Comparison of ENCODE assay signal across 17 cellular contexts in genomic region chr18:58624011-58624410, GRCh38. TPM values are rescaled to one million over a fixed set of nuclear protein-coding genes. Genes with fewer than 3 reads are reported as not detected.
DNase-seq lines count a peak whose midpoint lies in the region; ATAC-seq and TF ChIP-seq lines count a peak whose summit lies in the region.
"Had no signal": no experiment of that assay in that cellular context is flagged by ENCODE, and none has a peak within 500 bp of the region (broad histone marks: within the 10 kb centered on the region; RNA-seq: fewer than 3 reads in every experiment).

No MANE protein-coding gene starts in this region.

- H3K4me3 ChIP-seq in AG09309 (ENCODE audit: control insufficient read depth, low read depth, low read length) = no peak overlapping the region
- H3K4me3 ChIP-seq in cardiac muscle cell = no peak overlapping the region
- H3K4me3 ChIP-seq: GM23248 had no signal

- no peaks in the 10 kb centered on the region for H3K9me3 ChIP-seq in cardiac muscle cell (ENCODE audit: low read depth)

- H3K9me3 Mint-ChIP-seq in activated T-helper 17 cell treated with anti-CD3 and anti-CD28 coated beads, Interleukin-2, amount 50 U/mL, for 72 hours = no peaks in the 10 kb centered on the region

- no peak overlapping the region for H3K27ac Mint-ChIP-seq in activated T-helper 17 cell treated with anti-CD3 and anti-CD28 coated beads, Interleukin-2, amount 50 U/mL, for 72 hours

- H3K36me3 Mint-ChIP-seq in activated T-helper 17 cell treated with anti-CD3 and anti-CD28 coated beads, Interleukin-2, amount 50 U/mL, for 72 hours (ENCODE audit: low read depth) = no peaks in the 10 kb centered on the region

- H3K4me1 ChIP-seq in cardiac muscle cell (ENCODE audit: low read depth) = peaks cover 35% of the 10 kb centered on the region
- no peaks in the 10 kb centered on the region for H3K4me1 ChIP-seq in foreskin keratinocyte

- H3K27me3 ChIP-seq in cardiac muscle cell = no peaks in the 10 kb centered on the region
- no peaks in the 10 kb centered on the region for H3K27me3 ChIP-seq in foreskin keratinocyte

- no peak for TF ChIP-seq CTCF in AG09309 (IDR thresholded peaks at IDR 0.05; ENCODE audit: control insufficient read depth, insufficient read depth, low read depth, low read length, missing control alignments)
- TF ChIP-seq CTCF in cardiac muscle cell (IDR thresholded peaks at IDR 0.05; ENCODE audit: low read depth, low read length) = no peak
- TF ChIP-seq CTCF in foreskin keratinocyte (conservative IDR thresholded peaks at IDR 0.05) = no peak

- DNase-seq in AG09309 (ENCODE audit: low read depth) (peak; percentile 74), cardiac muscle cell (ENCODE audit: low read depth in 1 of 2, low spot score in 1 of 2) (no peak), kidney tubule cell (ENCODE audit: low spot score) (peak; percentile 44), NCI-H345 treated with DMSO at 0.1 percent for 48 hours (lab: John Stamatoyannopoulos, UW; ENCODE audit: unreplicated experiment) (no peak), foreskin keratinocyte (no peak), epidermal melanocyte (ENCODE audit: insufficient read length, low spot score) (no peak)
- DNase-seq: DMS53, GM23248, KG1, NCI-H1092, NCI-H1694, NCI-H2107, NCI-H226, PC-3 had no signal

- H3K36me3 ChIP-seq in cardiac muscle cell = peaks cover 25% of the 10 kb centered on the region

- H3K4me1 Mint-ChIP-seq in activated T-helper 17 cell treated with anti-CD3 and anti-CD28 coated beads, Interleukin-2, amount 50 U/mL, for 72 hours = peaks cover 4% of the 10 kb centered on the region

- no peaks in the 10 kb centered on the region for H3K27me3 Mint-ChIP-seq in activated T-helper 17 cell treated with anti-CD3 and anti-CD28 coated beads, Interleukin-2, amount 50 U/mL, for 72 hours

- ATAC-seq in activated T-helper 17 cell treated with anti-CD3 and anti-CD28 coated beads, Interleukin-2, amount 50 U/mL, for 72 hours (replicated peaks) = peak; percentile 49
- ATAC-seq in foreskin keratinocyte = no peak
- no peak for ATAC-seq in HG03280 (IDR thresholded peaks at IDR 0.05; ENCODE audit: unreplicated experiment)
- ATAC-seq: PC-3 had no signal

- no peak overlapping the region for H3K4me3 Mint-ChIP-seq in activated T-helper 17 cell treated with anti-CD3 and anti-CD28 coated beads, Interleukin-2, amount 50 U/mL, for 72 hours

- H3K27ac ChIP-seq in cardiac muscle cell (peak overlapping the region; percentile 39), foreskin keratinocyte (no peak overlapping the region)
- H3K27ac ChIP-seq: C4-2B, GM23248 had no signal

RNA-seq across cellular contexts. Expression of gene ALPK2, which starts 4.9 kb away (rescaled TPM):
- 1 to 10 TPM in 1 of 2 donors, under 1 TPM in 1; 0.65 to 2.6 TPM for total RNA-seq in activated T-helper 17 cell treated with anti-CD3 and anti-CD28 coated beads, Interleukin-2, amount 50 U/mL, for 72 hours
- total RNA-seq in cardiac muscle cell = 225 and 367 TPM in 2 replicates
- 110 and 152 TPM in 2 replicates for polyA plus RNA-seq in cardiac muscle cell
- 0.07 and 0.27 TPM in 2 replicates for total RNA-seq in foreskin keratinocyte
- polyA plus RNA-seq in foreskin keratinocyte = 0.02 TPM in 2 replicates

RNA-seq across cellular contexts. Expression of gene MALT1, which starts 47.3 kb away (rescaled TPM):
- 10 to 100 TPM; 45.3 to 92.3 TPM for total RNA-seq in activated T-helper 17 cell treated with anti-CD3 and anti-CD28 coated beads, Interleukin-2, amount 50 U/mL, for 72 hours
- total RNA-seq in cardiac muscle cell (38.9 and 51.8 TPM in 2 replicates), foreskin keratinocyte (28.4 and 31.6 TPM in 2 replicates)
- polyA plus RNA-seq in cardiac muscle cell (33.6 and 36.6 TPM in 2 replicates), foreskin keratinocyte (11.0 and 13.0 TPM in 2 replicates)

Comparison
In these comparisons a context has a peak if more than half of its experiments do, and no peak if none do; other contexts are left out.
1. DNase-seq: peak in AG09309 (single experiment) and kidney tubule cell (single experiment); none in cardiac muscle cell (0 of 2), NCI-H345 treated with DMSO at 0.1 percent for 48 hours (single experiment), foreskin keratinocyte (0 of 2) and epidermal melanocyte (single experiment).
2. RNA of gene ALPK2, which starts 4.9 kb away (total RNA-seq): 225 to 367 TPM in cardiac muscle cell; 0.65 to 2.6 TPM in activated T-helper 17 cell treated with anti-CD3 and anti-CD28 coated beads, Interleukin-2, amount 50 U/mL, for 72 hours and 0.07 to 0.27 TPM in foreskin keratinocyte; every median in the first group is over 10 times any median in the second.